2 cellular contexts compared by ENCODE assay signal in the genomic region with DNA sequence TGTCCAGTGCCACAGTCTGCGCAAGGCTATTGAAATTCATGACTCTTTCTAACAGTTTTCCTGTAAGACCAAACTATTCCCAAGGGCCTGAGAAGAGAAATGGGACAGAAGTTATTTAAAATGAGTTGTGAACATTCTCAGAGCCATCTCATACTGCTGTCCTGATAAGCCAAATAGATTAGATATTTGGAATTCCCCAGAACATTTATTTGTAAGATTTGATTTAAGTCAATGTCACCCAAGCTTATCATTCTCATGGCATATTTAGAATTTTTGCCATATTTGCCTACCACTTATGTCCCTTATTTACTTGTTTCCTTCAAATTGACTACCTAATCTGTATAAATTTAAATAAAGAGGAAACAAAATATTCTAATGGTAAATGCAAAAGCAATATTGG.
A peak's percentile ranks its signal among the peaks of the same experiment; 100 is the strongest.
TF ChIP-seq lines count a peak whose summit lies in the region.

No MANE protein-coding gene starts in this region.

TF ChIP-seq in SK-N-SH treated with all-trans-retinoic acid at 6 μM for 48 hours, 23 proteins besides CTCF, POLR2A, EP300 and RAD21 (continued from another document):
- TF ChIP-seq, protein P1, sequence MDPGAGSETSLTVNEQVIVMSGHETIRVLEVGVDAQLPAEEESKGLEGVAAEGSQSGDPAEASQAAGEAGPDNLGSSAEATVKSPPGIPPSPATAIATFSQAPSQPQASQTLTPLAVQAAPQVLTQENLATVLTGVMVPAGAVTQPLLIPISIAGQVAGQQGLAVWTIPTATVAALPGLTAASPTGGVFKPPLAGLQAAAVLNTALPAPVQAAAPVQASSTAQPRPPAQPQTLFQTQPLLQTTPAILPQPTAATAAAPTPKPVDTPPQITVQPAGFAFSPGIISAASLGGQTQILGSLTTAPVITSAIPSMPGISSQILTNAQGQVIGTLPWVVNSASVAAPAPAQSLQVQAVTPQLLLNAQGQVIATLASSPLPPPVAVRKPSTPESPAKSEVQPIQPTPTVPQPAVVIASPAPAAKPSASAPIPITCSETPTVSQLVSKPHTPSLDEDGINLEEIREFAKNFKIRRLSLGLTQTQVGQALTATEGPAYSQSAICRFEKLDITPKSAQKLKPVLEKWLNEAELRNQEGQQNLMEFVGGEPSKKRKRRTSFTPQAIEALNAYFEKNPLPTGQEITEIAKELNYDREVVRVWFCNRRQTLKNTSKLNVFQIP (CRISPR knock-in tag; IDR thresholded peaks at IDR 0.05; ENCODE audit: borderline replicate concordance, low read depth) = no peak
- peak; percentile 91 for TF ChIP-seq ISL1 (CRISPR knock-in tag; IDR thresholded peaks at IDR 0.05)
- no peak for TF ChIP-seq ARNTL (CRISPR knock-in tag; IDR thresholded peaks at IDR 0.05; ENCODE audit: borderline replicate concordance, low read depth)
- TF ChIP-seq SNAI2 (CRISPR knock-in tag; IDR thresholded peaks at IDR 0.05) = no peak
- TF ChIP-seq, protein P2, sequence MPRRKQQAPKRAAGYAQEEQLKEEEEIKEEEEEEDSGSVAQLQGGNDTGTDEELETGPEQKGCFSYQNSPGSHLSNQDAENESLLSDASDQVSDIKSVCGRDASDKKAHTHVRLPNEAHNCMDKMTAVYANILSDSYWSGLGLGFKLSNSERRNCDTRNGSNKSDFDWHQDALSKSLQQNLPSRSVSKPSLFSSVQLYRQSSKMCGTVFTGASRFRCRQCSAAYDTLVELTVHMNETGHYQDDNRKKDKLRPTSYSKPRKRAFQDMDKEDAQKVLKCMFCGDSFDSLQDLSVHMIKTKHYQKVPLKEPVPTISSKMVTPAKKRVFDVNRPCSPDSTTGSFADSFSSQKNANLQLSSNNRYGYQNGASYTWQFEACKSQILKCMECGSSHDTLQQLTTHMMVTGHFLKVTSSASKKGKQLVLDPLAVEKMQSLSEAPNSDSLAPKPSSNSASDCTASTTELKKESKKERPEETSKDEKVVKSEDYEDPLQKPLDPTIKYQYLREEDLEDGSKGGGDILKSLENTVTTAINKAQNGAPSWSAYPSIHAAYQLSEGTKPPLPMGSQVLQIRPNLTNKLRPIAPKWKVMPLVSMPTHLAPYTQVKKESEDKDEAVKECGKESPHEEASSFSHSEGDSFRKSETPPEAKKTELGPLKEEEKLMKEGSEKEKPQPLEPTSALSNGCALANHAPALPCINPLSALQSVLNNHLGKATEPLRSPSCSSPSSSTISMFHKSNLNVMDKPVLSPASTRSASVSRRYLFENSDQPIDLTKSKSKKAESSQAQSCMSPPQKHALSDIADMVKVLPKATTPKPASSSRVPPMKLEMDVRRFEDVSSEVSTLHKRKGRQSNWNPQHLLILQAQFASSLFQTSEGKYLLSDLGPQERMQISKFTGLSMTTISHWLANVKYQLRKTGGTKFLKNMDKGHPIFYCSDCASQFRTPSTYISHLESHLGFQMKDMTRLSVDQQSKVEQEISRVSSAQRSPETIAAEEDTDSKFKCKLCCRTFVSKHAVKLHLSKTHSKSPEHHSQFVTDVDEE (CRISPR knock-in tag; IDR thresholded peaks at IDR 0.05) = no peak
- 0 out of 2 replicates have a peak, but pooled peaks have one; percentile 44 for TF ChIP-seq GLIS3 (CRISPR knock-in tag; IDR thresholded peaks at IDR 0.05)
- TF ChIP-seq OSR1 (CRISPR knock-in tag; IDR thresholded peaks at IDR 0.05) = no peak
- TF ChIP-seq ZC3H10 (CRISPR knock-in tag; IDR thresholded peaks at IDR 0.05) = no peak
- TF ChIP-seq, protein P3, sequence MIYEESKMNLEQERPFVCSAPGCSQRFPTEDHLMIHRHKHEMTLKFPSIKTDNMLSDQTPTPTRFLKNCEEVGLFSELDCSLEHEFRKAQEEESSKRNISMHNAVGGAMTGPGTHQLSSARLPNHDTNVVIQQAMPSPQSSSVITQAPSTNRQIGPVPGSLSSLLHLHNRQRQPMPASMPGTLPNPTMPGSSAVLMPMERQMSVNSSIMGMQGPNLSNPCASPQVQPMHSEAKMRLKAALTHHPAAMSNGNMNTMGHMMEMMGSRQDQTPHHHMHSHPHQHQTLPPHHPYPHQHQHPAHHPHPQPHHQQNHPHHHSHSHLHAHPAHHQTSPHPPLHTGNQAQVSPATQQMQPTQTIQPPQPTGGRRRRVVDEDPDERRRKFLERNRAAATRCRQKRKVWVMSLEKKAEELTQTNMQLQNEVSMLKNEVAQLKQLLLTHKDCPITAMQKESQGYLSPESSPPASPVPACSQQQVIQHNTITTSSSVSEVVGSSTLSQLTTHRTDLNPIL (CRISPR knock-in tag; IDR thresholded peaks at IDR 0.05; ENCODE audit: low read depth) = 0 out of 2 replicates have a peak, but pooled peaks have one; percentile 57
TF ChIP-seq in SK-N-SH treated with all-trans-retinoic acid at 6 μM for 48 hours: peak in this region for 4.

TF ChIP-seq in SK-N-SH, 30 proteins besides CTCF, POLR2A, EP300 and RAD21 (continued from another document):
- TF ChIP-seq, protein P4, sequence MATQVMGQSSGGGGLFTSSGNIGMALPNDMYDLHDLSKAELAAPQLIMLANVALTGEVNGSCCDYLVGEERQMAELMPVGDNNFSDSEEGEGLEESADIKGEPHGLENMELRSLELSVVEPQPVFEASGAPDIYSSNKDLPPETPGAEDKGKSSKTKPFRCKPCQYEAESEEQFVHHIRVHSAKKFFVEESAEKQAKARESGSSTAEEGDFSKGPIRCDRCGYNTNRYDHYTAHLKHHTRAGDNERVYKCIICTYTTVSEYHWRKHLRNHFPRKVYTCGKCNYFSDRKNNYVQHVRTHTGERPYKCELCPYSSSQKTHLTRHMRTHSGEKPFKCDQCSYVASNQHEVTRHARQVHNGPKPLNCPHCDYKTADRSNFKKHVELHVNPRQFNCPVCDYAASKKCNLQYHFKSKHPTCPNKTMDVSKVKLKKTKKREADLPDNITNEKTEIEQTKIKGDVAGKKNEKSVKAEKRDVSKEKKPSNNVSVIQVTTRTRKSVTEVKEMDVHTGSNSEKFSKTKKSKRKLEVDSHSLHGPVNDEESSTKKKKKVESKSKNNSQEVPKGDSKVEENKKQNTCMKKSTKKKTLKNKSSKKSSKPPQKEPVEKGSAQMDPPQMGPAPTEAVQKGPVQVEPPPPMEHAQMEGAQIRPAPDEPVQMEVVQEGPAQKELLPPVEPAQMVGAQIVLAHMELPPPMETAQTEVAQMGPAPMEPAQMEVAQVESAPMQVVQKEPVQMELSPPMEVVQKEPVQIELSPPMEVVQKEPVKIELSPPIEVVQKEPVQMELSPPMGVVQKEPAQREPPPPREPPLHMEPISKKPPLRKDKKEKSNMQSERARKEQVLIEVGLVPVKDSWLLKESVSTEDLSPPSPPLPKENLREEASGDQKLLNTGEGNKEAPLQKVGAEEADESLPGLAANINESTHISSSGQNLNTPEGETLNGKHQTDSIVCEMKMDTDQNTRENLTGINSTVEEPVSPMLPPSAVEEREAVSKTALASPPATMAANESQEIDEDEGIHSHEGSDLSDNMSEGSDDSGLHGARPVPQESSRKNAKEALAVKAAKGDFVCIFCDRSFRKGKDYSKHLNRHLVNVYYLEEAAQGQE (IDR thresholded peaks at IDR 0.05; ENCODE audit: low read depth, low read length) = no peak
- TF ChIP-seq TCF12 (IDR thresholded peaks at IDR 0.05) = no peak
- no peak for TF ChIP-seq POLR2AphosphoS5 (IDR thresholded peaks at IDR 0.05; ENCODE audit: low read depth, low read length)
- no peak for TF ChIP-seq RFX5 (IDR thresholded peaks at IDR 0.05; ENCODE audit: low read length)
